Comparison of ENCODE assay signal across 27 cellular contexts in genomic region chr3:7577513-7577912, GRCh38.
"Had no signal": no experiment of that assay in that cellular context is flagged by ENCODE, and none has a peak within 500 bp of the region (broad histone marks: within the 10 kb centered on the region; RNA-seq: fewer than 3 reads in every experiment).

No MANE protein-coding gene starts in this region.

- H3K9me3 ChIP-seq: stomach, suprapubic skin, testis, thoracic aorta, thyroid gland, tibial artery, tibial nerve, transverse colon, upper lobe of left lung, upper lobe of right lung, uterus, vagina had no signal

- H3K4me3 Mint-ChIP-seq: stimulated activated effector memory CD8-positive, alpha-beta T cell treated with anti-CD3 and anti-CD28 coated beads, Interleukin-12 subunit alpha, Interleukin-12 subunit beta, amount 100 ng/mL, for 72 hours; stimulated activated memory B cell treated with anti-CD40 and anti-IgM and Interleukin-4, amounts not matched to agents 10 μg/mL and 1 μg/mL and 100 μg/mL, for 72 hours; stimulated activated naive B cell treated with anti-CD40 and anti-IgM and Interleukin-4, amounts not matched to agents 10 μg/mL and 1 μg/mL and 100 μg/mL, for 72 hours; stimulated activated naive CD8-positive, alpha-beta T cell treated with anti-CD3 and anti-CD28 coated beads, Interleukin-15, amount 100 ng/mL, for 72 hours; stimulated activated naive CD8-positive, alpha-beta T cell treated with anti-CD3 and anti-CD28 coated beads, Interleukin-15, Interleukin-2, amounts not matched to agents 100 ng/mL and 50 ng/mL, for 24 hours; type B pancreatic cell had no signal

- H3K4me1 Mint-ChIP-seq: stimulated activated effector memory CD8-positive, alpha-beta T cell treated with anti-CD3 and anti-CD28 coated beads, Interleukin-12 subunit alpha, Interleukin-12 subunit beta, amount 100 ng/mL, for 72 hours; stimulated activated memory B cell treated with anti-CD40 and anti-IgM and Interleukin-4, amounts not matched to agents 10 μg/mL and 1 μg/mL and 100 μg/mL, for 72 hours; stimulated activated naive B cell treated with anti-CD40 and anti-IgM and Interleukin-4, amounts not matched to agents 10 μg/mL and 1 μg/mL and 100 μg/mL, for 72 hours; stimulated activated naive CD8-positive, alpha-beta T cell treated with anti-CD3 and anti-CD28 coated beads, Interleukin-15, amount 100 ng/mL, for 72 hours had no signal

- H3K4me1 ChIP-seq: stomach, suprapubic skin, testis, thyroid gland, transverse colon, upper lobe of left lung, upper lobe of right lung, uterus, vagina had no signal

- H3K27me3 Mint-ChIP-seq: stimulated activated memory B cell treated with anti-CD40 and anti-IgM and Interleukin-4, amounts not matched to agents 10 μg/mL and 1 μg/mL and 100 μg/mL, for 72 hours; stimulated activated naive B cell treated with anti-CD40 and anti-IgM and Interleukin-4, amounts not matched to agents 10 μg/mL and 1 μg/mL and 100 μg/mL, for 72 hours; stimulated activated naive CD8-positive, alpha-beta T cell treated with anti-CD3 and anti-CD28 coated beads, Interleukin-15, Interleukin-2, amounts not matched to agents 100 ng/mL and 50 ng/mL, for 24 hours had no signal

- DNase-seq: stimulated activated CD4-positive, alpha-beta T cell treated with anti-CD3 and anti-CD28 coated beads, Interleukin-2, amount 100 ng/mL, for 48 hours; stimulated activated CD4-positive, alpha-beta T cell treated with anti-CD3 and anti-CD28 coated beads, Interleukin-4, amount 100 ng/mL, for 1 hour; stimulated activated CD4-positive, alpha-beta T cell treated with anti-CD3 and anti-CD28 coated beads, Interleukin-4, amount 100 ng/mL, for 24 hours; stimulated activated CD4-positive, alpha-beta T cell treated with anti-CD3 and anti-CD28 coated beads, Interleukin-4, amount 100 ng/mL, for 4 hours; stimulated activated CD8-positive, alpha-beta memory T cell treated with anti-CD3 and anti-CD28 coated beads, Interleukin-4, amount 100 ng/mL, for 48 hours; stimulated activated naive B cell treated with anti-CD40 and anti-IgM and Interleukin-4, amounts not matched to agents 10 μg/mL and 1 μg/mL and 100 μg/mL, for 72 hours; stimulated activated naive CD4-positive, alpha-beta T cell; stimulated activated naive CD4-positive, alpha-beta T cell treated with Interleukin-2 at 50 U/mL for 16 hours; stimulated activated naive CD8-positive, alpha-beta T cell treated with anti-CD3 and anti-CD28 coated beads, Interleukin-15, amount 100 ng/mL, for 72 hours; stimulated activated naive CD8-positive, alpha-beta T cell treated with anti-CD3 and anti-CD28 coated beads, Interleukin-15, Interleukin-2, amounts not matched to agents 100 U/mL and 50 U/mL, for 24 hours; stomach; substantia nigra; testis; thyroid gland; tibial artery; transverse colon; upper lobe of left lung; upper lobe of right lung; uterus had no signal

- H3K27me3 ChIP-seq: stomach, suprapubic skin, testis, thyroid gland, tibial artery, tibial nerve, transverse colon, upper lobe of left lung, upper lobe of right lung, uterus, vagina had no signal

- ATAC-seq: stimulated activated effector memory CD8-positive, alpha-beta T cell treated with anti-CD3 and anti-CD28 coated beads, Interleukin-12 subunit alpha, Interleukin-12 subunit beta, amount 100 ng/mL, for 72 hours; stimulated activated memory B cell treated with anti-CD40 and anti-IgM and Interleukin-4, amounts not matched to agents 10 μg/mL and 1 μg/mL and 100 μg/mL, for 72 hours; stimulated activated naive B cell treated with anti-CD40 and anti-IgM and Interleukin-4, amounts not matched to agents 10 μg/mL and 1 μg/mL and 100 μg/mL, for 72 hours; stimulated activated naive CD8-positive, alpha-beta T cell treated with anti-CD3 and anti-CD28 coated beads, Interleukin-15, amount 100 ng/mL, for 72 hours; stimulated activated naive CD8-positive, alpha-beta T cell treated with anti-CD3 and anti-CD28 coated beads, Interleukin-15, Interleukin-2, amounts not matched to agents 100 U/mL and 50 U/mL, for 24 hours; upper lobe of right lung had no signal

- H3K36me3 ChIP-seq: stomach, suprapubic skin, thoracic aorta, thyroid gland, tibial artery, tibial nerve, transverse colon, upper lobe of left lung, upper lobe of right lung, uterus, vagina had no signal

- H3K4me3 ChIP-seq: stomach, suprapubic skin, testis, thoracic aorta, thyroid gland, tibial artery, tibial nerve, transverse colon, upper lobe of left lung, upper lobe of right lung, uterus, vagina had no signal

- H3K36me3 Mint-ChIP-seq: stimulated activated effector memory CD8-positive, alpha-beta T cell treated with anti-CD3 and anti-CD28 coated beads, Interleukin-12 subunit alpha, Interleukin-12 subunit beta, amount 100 ng/mL, for 72 hours; stimulated activated memory B cell treated with anti-CD40 and anti-IgM and Interleukin-4, amounts not matched to agents 10 μg/mL and 1 μg/mL and 100 μg/mL, for 72 hours; stimulated activated naive B cell treated with anti-CD40 and anti-IgM and Interleukin-4, amounts not matched to agents 10 μg/mL and 1 μg/mL and 100 μg/mL, for 72 hours had no signal

- H3K27ac Mint-ChIP-seq: stimulated activated effector memory CD8-positive, alpha-beta T cell treated with anti-CD3 and anti-CD28 coated beads, Interleukin-12 subunit alpha, Interleukin-12 subunit beta, amount 100 ng/mL, for 72 hours; stimulated activated memory B cell treated with anti-CD40 and anti-IgM and Interleukin-4, amounts not matched to agents 10 μg/mL and 1 μg/mL and 100 μg/mL, for 72 hours; stimulated activated naive B cell treated with anti-CD40 and anti-IgM and Interleukin-4, amounts not matched to agents 10 μg/mL and 1 μg/mL and 100 μg/mL, for 72 hours; stimulated activated naive CD8-positive, alpha-beta T cell treated with anti-CD3 and anti-CD28 coated beads, Interleukin-15, amount 100 ng/mL, for 72 hours; stimulated activated naive CD8-positive, alpha-beta T cell treated with anti-CD3 and anti-CD28 coated beads, Interleukin-15, Interleukin-2, amounts not matched to agents 100 ng/mL and 50 ng/mL, for 24 hours; type B pancreatic cell had no signal

- H3K9me3 Mint-ChIP-seq: stimulated activated naive CD8-positive, alpha-beta T cell treated with anti-CD3 and anti-CD28 coated beads, Interleukin-15, amount 100 ng/mL, for 72 hours; stimulated activated naive CD8-positive, alpha-beta T cell treated with anti-CD3 and anti-CD28 coated beads, Interleukin-15, Interleukin-2, amounts not matched to agents 100 ng/mL and 50 ng/mL, for 24 hours had no signal

- H3K27ac ChIP-seq: stomach, suprapubic skin, testis, thoracic aorta, thyroid gland, tibial artery, tibial nerve, transverse colon, upper lobe of left lung, upper lobe of right lung, uterus, vagina had no signal
